24 cellular contexts compared by ENCODE assay signal in the genomic region with DNA sequence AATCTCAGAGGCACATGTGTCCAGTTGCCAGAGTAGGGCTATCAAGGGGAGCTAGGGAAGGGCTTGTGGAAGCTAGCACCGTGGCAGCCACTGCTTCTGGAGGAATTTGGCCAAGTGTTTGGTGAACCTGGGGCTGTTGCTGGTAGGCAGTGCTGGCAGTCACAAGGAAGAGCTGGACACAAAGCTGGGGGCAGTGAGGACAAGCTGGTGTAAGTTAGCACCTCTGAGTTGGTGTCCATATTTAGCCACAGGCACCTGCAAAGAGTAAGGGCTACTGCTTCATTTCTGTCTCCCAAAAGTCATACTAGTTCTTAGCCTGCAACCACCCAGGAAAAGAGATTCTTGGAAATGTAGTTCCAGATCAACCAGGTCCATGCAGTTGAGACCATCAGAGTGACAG.
"Had no signal": no experiment of that assay in that cellular context is flagged by ENCODE, and none has a peak within 500 bp of the region (broad histone marks: within the 10 kb centered on the region; RNA-seq: fewer than 3 reads in every experiment).

No MANE protein-coding gene starts in this region.

- DNase-seq: IMR-90, Karpas-422, KG1, MG63, NCI-H1092, NCI-H1105 treated with DMSO at 0.1 percent for 48 hours, NCI-H1417 treated with DMSO at 0.1 percent for 48 hours, NCI-H146, NCI-H1694 treated with DMSO at 0.1 percent for 48 hours, NCI-H1930, NCI-H2081, NCI-H2107, NCI-H2171, NCI-H226, NCI-H446, NCI-H510A, NCI-H524 treated with DMSO at 0.1 percent for 48 hours, NCI-H69, NCI-H774, SHP77 treated with DMSO at 0.1 percent for 48 hours had no signal

- ATAC-seq: HepG2, Right ventricle myocardium inferior had no signal

- H3K9me3 ChIP-seq: MG63, SJSA1 had no signal

- H3K27ac ChIP-seq: SJSA1, SK-N-MC had no signal

- H3K36me3 ChIP-seq: MG63, SJSA1 had no signal

- H3K27me3 ChIP-seq: MG63, SJSA1 had no signal

- H3K4me3 ChIP-seq: MG63, SJSA1, SK-N-MC had no signal

- FAIRE-seq: HepG2 had no signal
